In the genomic region with DNA sequence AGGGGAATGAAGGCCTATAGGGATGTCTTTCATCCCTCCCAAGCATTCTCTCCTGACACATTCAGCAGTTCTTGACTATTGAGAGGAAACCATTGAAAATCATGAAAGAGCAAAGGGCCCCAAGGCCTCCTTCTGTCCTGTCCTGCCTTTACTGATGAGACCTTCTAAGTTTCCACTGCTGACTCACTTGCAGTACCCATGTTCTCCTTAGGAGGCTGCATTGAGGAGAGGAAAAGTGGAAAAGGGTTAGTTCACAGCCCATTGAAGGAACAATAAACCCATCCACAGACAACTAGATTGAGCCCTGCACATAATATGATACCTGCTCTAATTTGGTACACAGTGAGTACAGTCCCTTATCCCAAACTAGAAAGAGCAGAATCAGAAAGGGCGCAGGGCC, we compare ENCODE assay signal across 12 cellular contexts.
DNase-seq lines count a peak whose midpoint lies in the region; ATAC-seq and TF ChIP-seq lines count a peak whose summit lies in the region.
"Had no signal": no experiment of that assay in that cellular context is flagged by ENCODE, and none has a peak within 500 bp of the region (broad histone marks: within the 10 kb centered on the region; RNA-seq: fewer than 3 reads in every experiment).

No MANE protein-coding gene starts in this region.

- H3K27ac Mint-ChIP-seq in CD4-positive, alpha-beta T cell = no peak overlapping the region
- H3K27ac Mint-ChIP-seq: activated naive CD8-positive, alpha-beta T cell treated with anti-CD3 and anti-CD28 coated beads, Interleukin-2, amount 10 ng/mL, durations not matched to agents 7 days and 5 days; CD8-positive, alpha-beta memory T cell had no signal

- H3K36me3 Mint-ChIP-seq in CD4-positive, alpha-beta T cell (ENCODE audit: low read depth) = no peaks in the 10 kb centered on the region
- H3K36me3 Mint-ChIP-seq: activated naive CD8-positive, alpha-beta T cell treated with anti-CD3 and anti-CD28 coated beads, Interleukin-2, amount 10 ng/mL, durations not matched to agents 7 days and 5 days had no signal

- no peaks in the 10 kb centered on the region for H3K27me3 Mint-ChIP-seq in CD4-positive, alpha-beta T cell
- H3K27me3 Mint-ChIP-seq: activated naive CD8-positive, alpha-beta T cell treated with anti-CD3 and anti-CD28 coated beads, Interleukin-2, amount 10 ng/mL, durations not matched to agents 7 days and 5 days; naive B cell had no signal

- CTCF ChIA-PET in CD4-positive, alpha-beta T cell (lab: Charles Lee) = no interaction called here

- H3K4me1 Mint-ChIP-seq in CD4-positive, alpha-beta T cell (ENCODE audit: low read depth) = peaks cover 13% of the 10 kb centered on the region

- ATAC-seq in GM18870 (IDR thresholded peaks at IDR 0.05; ENCODE audit: unreplicated experiment) = peak; percentile 55
- ATAC-seq in CD4-positive, alpha-beta T cell (ENCODE audit: poor library complexity) = no peak

- no peaks in the 10 kb centered on the region for H3K9me3 Mint-ChIP-seq in CD4-positive, alpha-beta T cell

- no peak overlapping the region for H3K4me3 Mint-ChIP-seq in CD4-positive, alpha-beta T cell
- H3K4me3 Mint-ChIP-seq: activated naive CD8-positive, alpha-beta T cell treated with anti-CD3 and anti-CD28 coated beads, Interleukin-2, amount 10 ng/mL, durations not matched to agents 7 days and 5 days; CD8-positive, alpha-beta memory T cell; naive B cell had no signal

- H3K27me3 ChIP-seq in CD4-positive, alpha-beta T cell (ENCODE audit: control insufficient read depth, insufficient read depth, low read length) = no peaks in the 10 kb centered on the region

- no peaks in the 10 kb centered on the region for H3K9me3 ChIP-seq in CD4-positive, alpha-beta T cell (ENCODE audit: control insufficient read depth, low read length)

- H3K27ac ChIP-seq in CD4-positive, alpha-beta T cell (ENCODE audit: low read depth, low read length) = no peak overlapping the region

- no peak overlapping the region for H3K4me3 ChIP-seq in epithelial cell of proximal tubule (ENCODE audit: low read depth, low read length)

- DNase-seq in DMS53 treated with DMSO at 0.1 percent for 48 hours (lab: John Stamatoyannopoulos, UW; ENCODE audit: unreplicated experiment) (peak; percentile 37), NCI-H510A (lab: John Stamatoyannopoulos, UW) (peak; percentile 66), epithelial cell of proximal tubule (ENCODE audit: low read depth) (no peak), MV-4-11 (lab: John Stamatoyannopoulos, UW) (no peak), retina (no peak)
- DNase-seq in stimulated activated CD4-positive, alpha-beta T cell treated with anti-CD3 and anti-CD28 coated beads, Interleukin-1b, Interleukin-23, amount 100 ng/mL, for 48 hours = no peak
- no peak for DNase-seq in CD4-positive, alpha-beta T cell
- DNase-seq: activated naive CD8-positive, alpha-beta T cell treated with anti-CD3 and anti-CD28 coated beads, Interleukin-2, amount 10 ng/mL, durations not matched to agents 7 days and 5 days; CD8-positive, alpha-beta memory T cell; naive B cell; NCI-H82 had no signal

- TF ChIP-seq CTCF in epithelial cell of proximal tubule (conservative IDR thresholded peaks at IDR 0.05; ENCODE audit: low read depth, low read length) = peak; percentile 41
- no peak for TF ChIP-seq CTCF in CD4-positive, alpha-beta T cell (IDR thresholded peaks at IDR 0.05)

- intact Hi-C loops in CD4-positive, alpha-beta T cell (cut with DNase I, micrococcal nuclease) = no loop called here

- POLR2A ChIA-PET in CD4-positive, alpha-beta T cell (lab: Charles Lee) = no interaction called here

Comparison
In these comparisons a context has a peak if more than half of its experiments do, and no peak if none do; other contexts are left out.
1. DNase-seq: peak in DMS53 treated with DMSO at 0.1 percent for 48 hours (single experiment) and NCI-H510A (single experiment); none in epithelial cell of proximal tubule (single experiment), stimulated activated CD4-positive, alpha-beta T cell treated with anti-CD3 and anti-CD28 coated beads, Interleukin-1b, Interleukin-23, amount 100 ng/mL, for 48 hours (single experiment), CD4-positive, alpha-beta T cell (0 of 10), MV-4-11 (single experiment) and retina (single experiment).